In the genomic region with DNA sequence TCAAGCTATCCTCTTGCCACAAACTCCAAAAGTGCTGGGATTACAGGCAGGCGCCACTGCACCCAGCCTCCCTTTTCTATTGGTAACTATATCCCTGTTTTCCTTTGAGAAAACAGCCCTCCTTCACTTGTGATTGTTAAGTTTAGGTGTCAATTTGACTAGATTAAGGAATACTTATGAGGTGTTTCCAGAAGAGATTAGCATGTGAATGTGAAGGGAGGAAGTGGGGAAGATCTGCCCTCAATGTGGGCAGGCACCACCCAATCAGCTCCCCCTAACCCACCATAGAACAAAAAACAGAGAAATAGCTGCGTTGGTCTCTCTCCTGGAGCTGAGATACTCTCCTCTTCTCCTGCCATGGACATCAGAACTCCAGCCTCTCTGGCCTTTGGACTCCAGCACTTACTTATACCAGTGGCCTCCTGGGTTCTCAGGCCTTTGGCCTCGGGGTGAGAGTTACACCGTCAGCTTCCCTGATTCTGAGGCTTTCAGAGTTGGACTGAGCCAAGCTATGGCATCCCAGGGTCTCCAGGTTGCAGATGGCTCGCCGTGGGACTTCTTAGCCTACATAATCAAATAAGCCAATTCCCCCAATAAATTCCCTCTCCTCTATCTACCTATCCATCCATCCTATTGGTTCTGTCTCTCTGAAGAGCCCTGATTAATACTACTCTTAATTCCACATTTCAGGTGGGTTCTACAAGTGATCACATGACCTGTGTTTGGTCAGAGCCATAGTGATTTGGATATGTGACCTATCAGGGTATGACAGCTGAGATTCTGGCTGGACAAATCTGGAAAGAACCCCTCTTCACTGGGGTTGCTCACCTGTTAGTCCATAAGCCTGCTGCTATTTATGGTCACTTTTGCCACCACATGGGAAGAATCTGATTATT, we compare ENCODE assay signal across 12 cellular contexts. TPM values are rescaled to one million over a fixed set of nuclear protein-coding genes. Genes with fewer than 3 reads are reported as not detected.
A peak's percentile ranks its signal among the peaks of the same experiment; 100 is the strongest.
DNase-seq lines count a peak whose midpoint lies in the region; ATAC-seq, FAIRE-seq and TF ChIP-seq lines count a peak whose summit lies in the region.
"Had no signal": no experiment of that assay in that cellular context is flagged by ENCODE, and none has a peak within 500 bp of the region (broad histone marks: within the 10 kb centered on the region; RNA-seq: fewer than 3 reads in every experiment).

No MANE protein-coding gene starts in this region.

- H3K9me3 ChIP-seq in PC-9 (ENCODE audit: insufficient read depth, low read depth) (no peaks in the 10 kb centered on the region), gastroesophageal sphincter (no peaks in the 10 kb centered on the region), small intestine (ENCODE audit: control insufficient read depth, low read depth) (no peaks in the 10 kb centered on the region)
- H3K9me3 ChIP-seq: SJSA1, upper lobe of left lung had no signal

- H3K4me1 Mint-ChIP-seq in activated CD8-positive, alpha-beta memory T cell treated with anti-CD3 and anti-CD28 coated beads, Interleukin-2, amount 10 ng/mL, durations not matched to agents 7 days and 5 days = peaks cover 16% of the 10 kb centered on the region

- TF ChIP-seq CTCF in PC-9 (conservative IDR thresholded peaks at IDR 0.05) (no peak), gastroesophageal sphincter (IDR thresholded peaks at IDR 0.05) (no peak)

- H3K79me2 ChIP-seq in PC-9 (ENCODE audit: low read depth) = peaks cover 2% of the 10 kb centered on the region; the same call in 1 of the 2 replicates

- no peak for FAIRE-seq in small intestine (lab: Jason Lieb, UNC)
- FAIRE-seq: GM18507 had no signal

- intact Hi-C loops in PC-9 (cut with micrococcal nuclease; ENCODE audit: unreplicated experiment) = no loop called here

- no peaks in the 10 kb centered on the region for H3K36me3 ChIP-seq in PC-9 (ENCODE audit: low read depth)
- H3K36me3 ChIP-seq in gastroesophageal sphincter = peaks cover 0 to 34% of the 10 kb centered on the region in 2 donors
- H3K36me3 ChIP-seq in small intestine (ENCODE audit: control insufficient read depth in 2 of 2, insufficient read depth in 2 of 2, low read length in 2 of 2) = no peaks in the 10 kb centered on the region

- peaks cover 41% of the 10 kb centered on the region for H3F3A ChIP-seq in PC-9 (ENCODE audit: insufficient read depth, low read depth)

- peaks cover 11% of the 10 kb centered on the region for H3K27me3 Mint-ChIP-seq in activated CD8-positive, alpha-beta memory T cell treated with anti-CD3 and anti-CD28 coated beads, Interleukin-2, amount 10 ng/mL, durations not matched to agents 7 days and 5 days

- BruUV-seq in PC-9 (replicated peaks; lab: Mats Ljungman, UMichigan) = no TSS peak

- H3K27me3 ChIP-seq in PC-9 (ENCODE audit: insufficient read depth, low read depth) (no peaks in the 10 kb centered on the region), gastroesophageal sphincter (no peaks in the 10 kb centered on the region), small intestine (ENCODE audit: control insufficient read depth in 2 of 2, insufficient read depth in 2 of 2, low read length in 2 of 2) (no peaks in the 10 kb centered on the region)
- H3K27me3 ChIP-seq: SJSA1, upper lobe of left lung had no signal

- H3K27ac Mint-ChIP-seq in activated CD8-positive, alpha-beta memory T cell treated with anti-CD3 and anti-CD28 coated beads, Interleukin-2, amount 10 ng/mL, durations not matched to agents 7 days and 5 days = peak overlapping the region; percentile 24

- H3K9me3 Mint-ChIP-seq in activated CD8-positive, alpha-beta memory T cell treated with anti-CD3 and anti-CD28 coated beads, Interleukin-2, amount 10 ng/mL, durations not matched to agents 7 days and 5 days (ENCODE audit: low read depth) = no peaks in the 10 kb centered on the region

- H3K27ac ChIP-seq in PC-9 = peak overlapping the region; percentile 29; the same call in 1 of the 2 replicates
- H3K27ac ChIP-seq in gastroesophageal sphincter = peak overlapping the region in 3 of 4 donors; percentile 46 to 68 (median 48)
- peak overlapping the region; percentile 57 to 67 for H3K27ac ChIP-seq in small intestine (ENCODE audit: low read depth in 1 of 2, low read length in 1 of 2)
- H3K27ac ChIP-seq: SJSA1 had no signal

- CTCF ChIA-PET in activated CD8-positive, alpha-beta memory T cell treated with anti-CD3 and anti-CD28 coated beads, Interleukin-2, amount 10 ng/mL, durations not matched to agents 7 days and 5 days (lab: Charles Lee) = interaction anchor here (0.7 to 30.0 kb wide), 11 partner anchors 5 to 136 kb away, joined by 3 to 967 read pairs (median 3); a partner anchor contains a TSS
- CTCF ChIA-PET in PC-9 (lab: Charles Lee) = no interaction called here

- no peak overlapping the region for H3K4me2 ChIP-seq in PC-9

- no peaks in the 10 kb centered on the region for H3K36me3 Mint-ChIP-seq in activated CD8-positive, alpha-beta memory T cell treated with anti-CD3 and anti-CD28 coated beads, Interleukin-2, amount 10 ng/mL, durations not matched to agents 7 days and 5 days

- H2AFZ ChIP-seq in PC-9 = no peak overlapping the region

- no peak overlapping the region for H3K4me3 ChIP-seq in PC-9
- H3K4me3 ChIP-seq in gastroesophageal sphincter = no peak overlapping the region
- H3K4me3 ChIP-seq in small intestine (ENCODE audit: low read depth in 1 of 2, low read length in 2 of 2) = no peak overlapping the region
- H3K4me3 ChIP-seq: SJSA1, upper lobe of left lung had no signal

- H3K9me2 ChIP-seq in PC-9 (ENCODE audit: insufficient read depth) = no peaks in the 10 kb centered on the region

- POLR2A ChIA-PET in PC-9 (lab: Charles Lee; ENCODE audit: unreplicated experiment) = no interaction called here

- no peak for TF ChIP-seq EP300 in gastroesophageal sphincter (IDR thresholded peaks at IDR 0.05)

- DNase-seq in activated CD8-positive, alpha-beta memory T cell treated with anti-CD3 and anti-CD28 coated beads, Interleukin-2, amount 10 ng/mL, durations not matched to agents 7 days and 5 days = no peak
- no peak for DNase-seq in activated CD8-positive, alpha-beta memory T cell treated with anti-CD3 and anti-CD28 coated beads, Interleukin-2, amount 50 U/mL, for 4 hours
- no peak for DNase-seq in PC-9
- peak; percentile 88 for DNase-seq in small intestine
- no peak for DNase-seq in NCI-H510A (lab: John Stamatoyannopoulos, UW)
- no peak for DNase-seq in NCI-H1417 treated with DMSO at 0.1 percent for 48 hours (lab: John Stamatoyannopoulos, UW)
- no peak for DNase-seq in NCI-H2171 treated with DMSO at 0.1 percent for 48 hours (lab: John Stamatoyannopoulos, UW)

- no peak overlapping the region for H3K4me3 Mint-ChIP-seq in activated CD8-positive, alpha-beta memory T cell treated with anti-CD3 and anti-CD28 coated beads, Interleukin-2, amount 10 ng/mL, durations not matched to agents 7 days and 5 days

- WGBS in gastroesophageal sphincter (ENCODE audit: low coverage in 1 of 2), 2 donors = 51 to 70% methylated on average over 2 to 4 of the region's 6 CpGs
- 61 to 71% (median 62%) methylated on average over 6 of the region's 6 CpGs for WGBS in small intestine, 3 donors

- no peaks in the 10 kb centered on the region for H4K20me1 ChIP-seq in PC-9 (ENCODE audit: insufficient read depth)

- peaks cover 40% of the 10 kb centered on the region for H3K4me1 ChIP-seq in PC-9 (replicated peaks; ENCODE audit: insufficient read depth)
- H3K4me1 ChIP-seq in gastroesophageal sphincter = peaks cover 3 to 73% (median 16%) of the 10 kb centered on the region in 3 donors
- H3K4me1 ChIP-seq in small intestine (ENCODE audit: control insufficient read depth in 2 of 2, insufficient read depth in 1 of 2, low read depth in 1 of 2, low read length in 1 of 2) = peaks cover 2 to 5% of the 10 kb centered on the region in 2 donors

- no peak for TF ChIP-seq POLR2A in gastroesophageal sphincter (IDR thresholded peaks at IDR 0.05)

- ATAC-seq in activated CD8-positive, alpha-beta memory T cell treated with anti-CD3 and anti-CD28 coated beads, Interleukin-2, amount 10 ng/mL, durations not matched to agents 7 days and 5 days = no peak
- no peak for ATAC-seq in gastroesophageal sphincter
- ATAC-seq: sciatic nerve had no signal

RNA-seq across cellular contexts. Expression of a gene that starts 12.0 kb away (rescaled TPM):
- total RNA-seq in activated CD8-positive, alpha-beta memory T cell treated with anti-CD3 and anti-CD28 coated beads, Interleukin-2, amount 10 ng/mL, durations not matched to agents 7 days and 5 days = 10 to 100 TPM; 90.5 to 97.6 TPM
- total RNA-seq in PC-9 (2021) = 65.2 and 74.6 TPM in 2 replicates
- total RNA-seq in gastroesophageal sphincter = 100 to 1,000 TPM; 146 to 253 (median 205) TPM
- polyA plus RNA-seq in small intestine = 10 to 100 TPM; 49.0 to 76.5 (median 55.7) TPM

RNA-seq across cellular contexts. Expression of a gene that starts 22.9 kb away (rescaled TPM):
- total RNA-seq in activated CD8-positive, alpha-beta memory T cell treated with anti-CD3 and anti-CD28 coated beads, Interleukin-2, amount 10 ng/mL, durations not matched to agents 7 days and 5 days = 1 to 10 TPM in 1 of 2 experiments, under 1 TPM in 1; 0.66 to 1.3 TPM
- 154 and 170 TPM in 2 replicates for total RNA-seq in PC-9 (2021)
- 1,000 to 10,000 TPM in 2 of 4 donors, 100 to 1,000 TPM in 2; 615 to 1,266 (median 897) TPM for total RNA-seq in gastroesophageal sphincter
- 10 to 100 TPM in 2 of 3 donors, 1 to 10 TPM in 1; 2.7 to 81.0 (median 12.2) TPM for polyA plus RNA-seq in small intestine

RNA-seq across cellular contexts. Expression of a gene that starts 58.5 kb away (rescaled TPM):
- 1 to 10 TPM; 4.6 to 6.0 TPM for total RNA-seq in activated CD8-positive, alpha-beta memory T cell treated with anti-CD3 and anti-CD28 coated beads, Interleukin-2, amount 10 ng/mL, durations not matched to agents 7 days and 5 days
- total RNA-seq in PC-9 (2021) (39.4 and 55.1 TPM in 2 replicates), gastroesophageal sphincter (10 to 100 TPM; 47.5 to 84.5 (median 65.4) TPM)
- polyA plus RNA-seq in small intestine = 10 to 100 TPM; 38.7 to 85.9 (median 52.4) TPM

Comparison
In these comparisons a context has a peak if more than half of its experiments do, and no peak if none do; other contexts are left out.
1. RNA of a gene that starts 22.9 kb away (total RNA-seq): 615 to 1,266 TPM in gastroesophageal sphincter and 154 to 170 TPM in PC-9; 0.66 to 1.3 TPM in activated CD8-positive, alpha-beta memory T cell treated with anti-CD3 and anti-CD28 coated beads, Interleukin-2, amount 10 ng/mL, durations not matched to agents 7 days and 5 days; every median in the first group is over 10 times any median in the second.
2. Peak in every context shown above with its lines, with median percentiles within 50 percentile points of each other: H3K27ac ChIP-seq.